Comparison of ENCODE assay signal across 15 cellular contexts in the genomic region with DNA sequence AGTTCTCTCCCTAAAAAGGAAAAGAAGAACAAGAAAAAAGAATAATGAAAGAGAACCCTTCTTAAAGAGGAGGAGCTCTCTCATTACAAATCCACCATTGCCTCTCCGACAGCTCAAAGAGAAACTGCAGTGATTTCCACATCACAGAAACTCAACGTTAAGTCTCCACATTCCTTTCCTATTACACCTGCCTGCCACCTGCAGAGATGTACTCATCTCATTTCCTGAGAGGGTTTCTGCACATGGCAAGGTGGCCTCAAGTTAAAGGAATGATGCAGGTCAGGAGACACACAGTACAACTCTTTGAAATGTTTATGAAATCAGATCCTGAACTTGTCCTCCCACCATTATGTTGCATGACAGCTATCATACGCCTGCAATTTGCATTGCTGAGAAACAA.
A peak's percentile ranks its signal among the peaks of the same experiment; 100 is the strongest.
DNase-seq lines count a peak whose midpoint lies in the region; ATAC-seq and TF ChIP-seq lines count a peak whose summit lies in the region.
"Had no signal": no experiment of that assay in that cellular context is flagged by ENCODE, and none has a peak within 500 bp of the region (broad histone marks: within the 10 kb centered on the region; RNA-seq: fewer than 3 reads in every experiment).

No MANE protein-coding gene starts in this region.

- H3K9ac ChIP-seq in SK-N-SH = no peak overlapping the region

- H3K36me3 ChIP-seq in SK-N-SH (replicated peaks in 1 of 2; ENCODE audit: control insufficient read depth in 1 of 2, insufficient read depth in 2 of 2, low read length in 1 of 2) = no peaks in the 10 kb centered on the region
- H3K36me3 ChIP-seq in brain microvascular endothelial cell (replicated peaks) = no peaks in the 10 kb centered on the region
- H3K36me3 ChIP-seq in kidney epithelial cell (ENCODE audit: control insufficient read depth, insufficient read depth, low read length) = no peaks in the 10 kb centered on the region

- H3K79me2 ChIP-seq in SK-N-SH (ENCODE audit: insufficient read depth) = no peaks in the 10 kb centered on the region

- H4K20me1 ChIP-seq in SK-N-SH (ENCODE audit: insufficient read depth) = no peaks in the 10 kb centered on the region

- no peaks in the 10 kb centered on the region for H3K9me2 ChIP-seq in SK-N-SH

- no peak overlapping the region for H3K27ac ChIP-seq in SK-N-SH (ENCODE audit: low read depth in 2 of 2, low read length in 1 of 2)
- no peak overlapping the region for H3K27ac ChIP-seq in brain microvascular endothelial cell

- H3K4me2 ChIP-seq in SK-N-SH = no peak overlapping the region

- H3K27me3 ChIP-seq in SK-N-SH (ENCODE audit: insufficient read depth) (no peaks in the 10 kb centered on the region), brain microvascular endothelial cell (replicated peaks) (no peaks in the 10 kb centered on the region), kidney epithelial cell (ENCODE audit: control insufficient read depth, insufficient read depth, low read length) (no peaks in the 10 kb centered on the region)

- no peak; a peak in 1 of 4 replicates for TF ChIP-seq EP300 in SK-N-SH (IDR thresholded peaks at IDR 0.05; ENCODE audit: borderline replicate concordance in 1 of 2, low read depth in 1 of 2, low read length in 1 of 2)

- ATAC-seq in SK-N-SH treated with all-trans-retinoic acid at 6 μM for 48 hours (no peak), GM21526 (IDR thresholded peaks at IDR 0.05; ENCODE audit: low FRiP score, unreplicated experiment) (no peak), HG03457 (IDR thresholded peaks at IDR 0.05; ENCODE audit: unreplicated experiment) (no peak)
- ATAC-seq: activated naive CD8-positive, alpha-beta T cell treated with anti-CD3 and anti-CD28 coated beads, Interleukin-2, amount 50 U/mL, for 24 hours; left ventricle myocardium superior had no signal

- TF ChIP-seq CTCF in SK-N-SH (IDR thresholded peaks at IDR 0.05) = no peak
- no peak for TF ChIP-seq CTCF in brain microvascular endothelial cell (IDR thresholded peaks at IDR 0.05; ENCODE audit: low read depth, low read length, missing control alignments)
- no peak for TF ChIP-seq CTCF in kidney epithelial cell (IDR thresholded peaks at IDR 0.05; ENCODE audit: insufficient read depth, low read length, poor library complexity, severe bottlenecking)

- WGBS in SK-N-SH (ENCODE audit: low lambda C conversion rate) = 56% methylated on average over 3 of the region's 3 CpGs

- POLR2A ChIA-PET in SK-N-SH (lab: Yijun Ruan, JAX) = no interaction called here

- H3K4me3 ChIP-seq in SK-N-SH (ENCODE audit: low read depth in 2 of 2, low read length in 1 of 2) (no peak overlapping the region), brain microvascular endothelial cell (ENCODE audit: low read depth, low read length) (no peak overlapping the region), kidney epithelial cell (ENCODE audit: low read depth, low read length) (no peak overlapping the region)

- no peaks in the 10 kb centered on the region for H3K9me3 ChIP-seq in SK-N-SH

- H3K4me1 ChIP-seq in SK-N-SH (ENCODE audit: control insufficient read depth in 1 of 2, insufficient read depth in 2 of 2, low read depth in 1 of 2, low read length in 1 of 2) = peaks cover 0 to 2% of the 10 kb centered on the region in 2 experiments; a peak in 2 of 4 replicates

- no peak for TF ChIP-seq RAD21 in SK-N-SH (IDR thresholded peaks at IDR 0.05; ENCODE audit: low read length)

- CTCF ChIA-PET in SK-N-SH (lab: Yijun Ruan, JAX) = interaction anchor here (0.6 to 1.2 kb wide), 3 partner anchors 19 to 371 kb away, joined by 3 to 4 read pairs (median 4); no protein-coding TSS in a partner anchor

- DNase-seq in SK-N-SH (no peak), brain microvascular endothelial cell (peak; percentile 20), kidney epithelial cell (ENCODE audit: low read depth) (peak; percentile 90), occipital lobe (lab: John Stamatoyannopoulos, UW) (no peak), NOMO-1 treated with DMSO at 0.1 percent for 48 hours (lab: John Stamatoyannopoulos, UW; ENCODE audit: unreplicated experiment) (no peak)
- DNase-seq: activated CD8-positive, alpha-beta memory T cell treated with anti-CD3 and anti-CD28 coated beads, Interleukin-2, amount 50 U/mL, for 4 hours; activated naive CD8-positive, alpha-beta T cell treated with anti-CD3 and anti-CD28 coated beads, Interleukin-2, amount 50 U/mL, for 24 hours; left ventricle myocardium superior; NCI-H1092; nucleus accumbens; SHP77 treated with DMSO at 0.1 percent for 48 hours; stimulated activated CD4-positive, alpha-beta T cell treated with anti-CD3 and anti-CD28 coated beads, Interleukin-15, amount 100 ng/mL, for 24 hours had no signal

- no peak overlapping the region for H2AFZ ChIP-seq in SK-N-SH (ENCODE audit: low read depth)

- H3F3A ChIP-seq in SK-N-SH (replicated peaks; ENCODE audit: insufficient read depth) = no peaks in the 10 kb centered on the region

- in situ Hi-C loops in brain microvascular endothelial cell (cut with HindIII; ENCODE audit: low pct_ligation_motif_present, low sequenced_read_pairs) = no loop called here

TF ChIP-seq in SK-N-SH, 30 proteins besides CTCF, POLR2A, EP300 and RAD21:
- TF ChIP-seq FOXJ3 (CRISPR knock-in tag; IDR thresholded peaks at IDR 0.05) = no peak
- TF ChIP-seq TEAD4 (IDR thresholded peaks at IDR 0.05; ENCODE audit: borderline replicate concordance, insufficient read depth) = no peak
- 0 out of 2 replicates have a peak, but pooled peaks have one; percentile 11 for TF ChIP-seq JUND (IDR thresholded peaks at IDR 0.05)
- peak; percentile 28; the same call in 1 of the 2 replicates for TF ChIP-seq FOSL2 (IDR thresholded peaks at IDR 0.05; ENCODE audit: borderline replicate concordance, low read depth)
- TF ChIP-seq TCF12 (IDR thresholded peaks at IDR 0.05) = peak; percentile 60
TF ChIP-seq in SK-N-SH: peak in this region for 3.

TF ChIP-seq in SK-N-SH treated with all-trans-retinoic acid at 6 μM for 48 hours, 23 proteins besides CTCF, POLR2A, EP300 and RAD21:
- no peak for TF ChIP-seq ZNF70 (CRISPR knock-in tag; IDR thresholded peaks at IDR 0.05)
- TF ChIP-seq, protein P1, sequence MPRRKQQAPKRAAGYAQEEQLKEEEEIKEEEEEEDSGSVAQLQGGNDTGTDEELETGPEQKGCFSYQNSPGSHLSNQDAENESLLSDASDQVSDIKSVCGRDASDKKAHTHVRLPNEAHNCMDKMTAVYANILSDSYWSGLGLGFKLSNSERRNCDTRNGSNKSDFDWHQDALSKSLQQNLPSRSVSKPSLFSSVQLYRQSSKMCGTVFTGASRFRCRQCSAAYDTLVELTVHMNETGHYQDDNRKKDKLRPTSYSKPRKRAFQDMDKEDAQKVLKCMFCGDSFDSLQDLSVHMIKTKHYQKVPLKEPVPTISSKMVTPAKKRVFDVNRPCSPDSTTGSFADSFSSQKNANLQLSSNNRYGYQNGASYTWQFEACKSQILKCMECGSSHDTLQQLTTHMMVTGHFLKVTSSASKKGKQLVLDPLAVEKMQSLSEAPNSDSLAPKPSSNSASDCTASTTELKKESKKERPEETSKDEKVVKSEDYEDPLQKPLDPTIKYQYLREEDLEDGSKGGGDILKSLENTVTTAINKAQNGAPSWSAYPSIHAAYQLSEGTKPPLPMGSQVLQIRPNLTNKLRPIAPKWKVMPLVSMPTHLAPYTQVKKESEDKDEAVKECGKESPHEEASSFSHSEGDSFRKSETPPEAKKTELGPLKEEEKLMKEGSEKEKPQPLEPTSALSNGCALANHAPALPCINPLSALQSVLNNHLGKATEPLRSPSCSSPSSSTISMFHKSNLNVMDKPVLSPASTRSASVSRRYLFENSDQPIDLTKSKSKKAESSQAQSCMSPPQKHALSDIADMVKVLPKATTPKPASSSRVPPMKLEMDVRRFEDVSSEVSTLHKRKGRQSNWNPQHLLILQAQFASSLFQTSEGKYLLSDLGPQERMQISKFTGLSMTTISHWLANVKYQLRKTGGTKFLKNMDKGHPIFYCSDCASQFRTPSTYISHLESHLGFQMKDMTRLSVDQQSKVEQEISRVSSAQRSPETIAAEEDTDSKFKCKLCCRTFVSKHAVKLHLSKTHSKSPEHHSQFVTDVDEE (CRISPR knock-in tag; IDR thresholded peaks at IDR 0.05) = no peak
- no peak for TF ChIP-seq ZC3H10 (CRISPR knock-in tag; IDR thresholded peaks at IDR 0.05)
- no peak for TF ChIP-seq ZFP30 (CRISPR knock-in tag; IDR thresholded peaks at IDR 0.05)
- TF ChIP-seq PPARA (CRISPR knock-in tag; IDR thresholded peaks at IDR 0.05; ENCODE audit: borderline replicate concordance) = no peak
- TF ChIP-seq OSR1 (CRISPR knock-in tag; IDR thresholded peaks at IDR 0.05) = no peak
- TF ChIP-seq, protein P2, sequence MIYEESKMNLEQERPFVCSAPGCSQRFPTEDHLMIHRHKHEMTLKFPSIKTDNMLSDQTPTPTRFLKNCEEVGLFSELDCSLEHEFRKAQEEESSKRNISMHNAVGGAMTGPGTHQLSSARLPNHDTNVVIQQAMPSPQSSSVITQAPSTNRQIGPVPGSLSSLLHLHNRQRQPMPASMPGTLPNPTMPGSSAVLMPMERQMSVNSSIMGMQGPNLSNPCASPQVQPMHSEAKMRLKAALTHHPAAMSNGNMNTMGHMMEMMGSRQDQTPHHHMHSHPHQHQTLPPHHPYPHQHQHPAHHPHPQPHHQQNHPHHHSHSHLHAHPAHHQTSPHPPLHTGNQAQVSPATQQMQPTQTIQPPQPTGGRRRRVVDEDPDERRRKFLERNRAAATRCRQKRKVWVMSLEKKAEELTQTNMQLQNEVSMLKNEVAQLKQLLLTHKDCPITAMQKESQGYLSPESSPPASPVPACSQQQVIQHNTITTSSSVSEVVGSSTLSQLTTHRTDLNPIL (CRISPR knock-in tag; IDR thresholded peaks at IDR 0.05; ENCODE audit: low read depth) = no peak
- TF ChIP-seq, protein P3, sequence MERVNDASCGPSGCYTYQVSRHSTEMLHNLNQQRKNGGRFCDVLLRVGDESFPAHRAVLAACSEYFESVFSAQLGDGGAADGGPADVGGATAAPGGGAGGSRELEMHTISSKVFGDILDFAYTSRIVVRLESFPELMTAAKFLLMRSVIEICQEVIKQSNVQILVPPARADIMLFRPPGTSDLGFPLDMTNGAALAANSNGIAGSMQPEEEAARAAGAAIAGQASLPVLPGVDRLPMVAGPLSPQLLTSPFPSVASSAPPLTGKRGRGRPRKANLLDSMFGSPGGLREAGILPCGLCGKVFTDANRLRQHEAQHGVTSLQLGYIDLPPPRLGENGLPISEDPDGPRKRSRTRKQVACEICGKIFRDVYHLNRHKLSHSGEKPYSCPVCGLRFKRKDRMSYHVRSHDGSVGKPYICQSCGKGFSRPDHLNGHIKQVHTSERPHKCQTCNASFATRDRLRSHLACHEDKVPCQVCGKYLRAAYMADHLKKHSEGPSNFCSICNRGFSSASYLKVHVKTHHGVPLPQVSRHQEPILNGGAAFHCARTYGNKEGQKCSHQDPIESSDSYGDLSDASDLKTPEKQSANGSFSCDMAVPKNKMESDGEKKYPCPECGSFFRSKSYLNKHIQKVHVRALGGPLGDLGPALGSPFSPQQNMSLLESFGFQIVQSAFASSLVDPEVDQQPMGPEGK (CRISPR knock-in tag; IDR thresholded peaks at IDR 0.05; ENCODE audit: borderline replicate concordance) = no peak
- TF ChIP-seq GLIS3 (CRISPR knock-in tag; IDR thresholded peaks at IDR 0.05) = no peak
- TF ChIP-seq ZNF565 (CRISPR knock-in tag; conservative IDR thresholded peaks at IDR 0.05; ENCODE audit: low read depth) = no peak
- no peak for TF ChIP-seq TOX (CRISPR knock-in tag; IDR thresholded peaks at IDR 0.05; ENCODE audit: borderline replicate concordance)

Comparison
In these comparisons a context has a peak if more than half of its experiments do, and no peak if none do; other contexts are left out.
1. DNase-seq: peak in brain microvascular endothelial cell (single experiment) and kidney epithelial cell (single experiment); none in SK-N-SH (single experiment), occipital lobe (single experiment) and NOMO-1 treated with DMSO at 0.1 percent for 48 hours (single experiment).